Comparison of ENCODE assay signal across 8 cellular contexts in genomic region chr12:92136883-92137582, GRCh38. TPM values are rescaled to one million over a fixed set of nuclear protein-coding genes. Genes with fewer than 3 reads are reported as not detected.
DNase-seq lines count a peak whose midpoint lies in the region; ATAC-seq and TF ChIP-seq lines count a peak whose summit lies in the region.

No MANE protein-coding gene starts in this region.

- H3K4me2 ChIP-seq in HCT116 (ENCODE audit: low read length), result peak overlapping the region; percentile 48

- H3K9me3 Mint-ChIP-seq in stimulated activated naive B cell treated with anti-CD40 and anti-IgM and Interleukin-4, amounts not matched to agents 10 μg/mL and 1 μg/mL and 100 μg/mL, for 72 hours, result no peaks in the 10 kb centered on the region

- H3K27me3 Mint-ChIP-seq in stimulated activated naive B cell treated with anti-CD40 and anti-IgM and Interleukin-4, amounts not matched to agents 10 μg/mL and 1 μg/mL and 100 μg/mL, for 72 hours, result no peaks in the 10 kb centered on the region

- H3K9me2 ChIP-seq in HCT116 (ENCODE audit: insufficient read depth), result no peaks in the 10 kb centered on the region

- peaks cover 0 to 42% of the 10 kb centered on the region in 2 experiments; a peak in 2 of 4 replicates for H3K4me1 ChIP-seq in HCT116 (ENCODE audit: control insufficient read depth in 1 of 2, insufficient read depth in 2 of 2, low read length in 2 of 2)

- no peak overlapping the region for H3K4me3 ChIP-seq in HCT116 (replicated peaks in 1 of 2; ENCODE audit: low read depth in 1 of 2, low read length in 2 of 2)

- H3K36me3 Mint-ChIP-seq in stimulated activated naive B cell treated with anti-CD40 and anti-IgM and Interleukin-4, amounts not matched to agents 10 μg/mL and 1 μg/mL and 100 μg/mL, for 72 hours, result peaks cover 60 to 81% of the 10 kb centered on the region in 2 donors

- intact Hi-C loops in HCT116 (cut with micrococcal nuclease), result no loop called here

- DNase-seq in AG08395 (ENCODE audit: low spot score) (peak; percentile 68), HCT116 (ENCODE audit: low read depth, low spot score) (peak; percentile 49), glomerular visceral epithelial cell (ENCODE audit: extremely low spot score) (peak; percentile 30), caudate nucleus (lab: John Stamatoyannopoulos, UW) (no peak)
- DNase-seq in stimulated activated naive B cell treated with anti-CD40 and anti-IgM and Interleukin-4, amounts not matched to agents 10 μg/mL and 1 μg/mL and 100 μg/mL, for 72 hours, result no peak
- no peak for DNase-seq in stimulated activated CD8-positive, alpha-beta memory T cell treated with anti-CD3 and anti-CD28 coated beads, Interleukin-4, amount 100 ng/mL, for 48 hours

- no peak for TF ChIP-seq CTCF in HCT116 (IDR thresholded peaks at IDR 0.05 in 2 of 3, conservative IDR thresholded peaks at IDR 0.05 in 1 of 3; ENCODE audit: borderline replicate concordance in 1 of 3, insufficient read depth in 1 of 3, low read depth in 2 of 3, low read length in 2 of 3)
- no peak for TF ChIP-seq CTCF in VCaP (conservative IDR thresholded peaks at IDR 0.05)

- no peaks in the 10 kb centered on the region for H3K9me3 ChIP-seq in HCT116 (ENCODE audit: control insufficient read depth in 1 of 2, insufficient read depth in 1 of 2, low read depth in 1 of 2, low read length in 2 of 2)

- TF ChIP-seq RAD21 in HCT116 (IDR thresholded peaks at IDR 0.05; ENCODE audit: low read depth), result peak; percentile 10; the same call in 1 of the 2 replicates

- ATAC-seq in HCT116, result no peak; the same call in 1 of the 2 replicates
- no peak for ATAC-seq in stimulated activated naive B cell treated with anti-CD40 and anti-IgM and Interleukin-4, amounts not matched to agents 10 μg/mL and 1 μg/mL and 100 μg/mL, for 72 hours (replicated peaks)
- ATAC-seq in GM19324 (IDR thresholded peaks at IDR 0.05; ENCODE audit: low FRiP score, unreplicated experiment), result no peak

- no TSS peak for BruUV-seq in HCT116 (replicated peaks; lab: Mats Ljungman, UMichigan)

- H4K20me1 ChIP-seq in HCT116 (ENCODE audit: insufficient read depth), result no peaks in the 10 kb centered on the region

- H2AFZ ChIP-seq in HCT116 (ENCODE audit: low read depth, low read length, poor library complexity, severe bottlenecking), result no peak overlapping the region

- H3K4me3 Mint-ChIP-seq in stimulated activated naive B cell treated with anti-CD40 and anti-IgM and Interleukin-4, amounts not matched to agents 10 μg/mL and 1 μg/mL and 100 μg/mL, for 72 hours, result peak overlapping the region; percentile 98 to 99

- POLR2A ChIA-PET in HCT116 (lab: Charles Lee), result interaction anchor here (0.9 to 7.8 kb wide), 3 partner anchors 8 to 358 kb away, joined by 3 to 91 read pairs (median 4); partner anchors contain the start of gene BTG1

- no peak overlapping the region for H3K9ac ChIP-seq in HCT116 (ENCODE audit: low read length)

- H3K27ac ChIP-seq in HCT116 (ENCODE audit: low read depth, low read length), result no peak overlapping the region
- peak overlapping the region; percentile 63 for H3K27ac ChIP-seq in VCaP
- no peak overlapping the region for H3K27ac ChIP-seq in caudate nucleus (ENCODE audit: low read depth, low read length)

- no peak for TF ChIP-seq POLR2A in HCT116 (IDR thresholded peaks at IDR 0.05; ENCODE audit: borderline replicate concordance, extremely low read depth, insufficient read depth, insufficient read length)

- peaks cover 55 to 74% of the 10 kb centered on the region in 2 donors for H3K4me1 Mint-ChIP-seq in stimulated activated naive B cell treated with anti-CD40 and anti-IgM and Interleukin-4, amounts not matched to agents 10 μg/mL and 1 μg/mL and 100 μg/mL, for 72 hours

- H3K27me3 ChIP-seq in HCT116 (ENCODE audit: insufficient read depth, low read length), result no peaks in the 10 kb centered on the region

- H3K27ac Mint-ChIP-seq in stimulated activated naive B cell treated with anti-CD40 and anti-IgM and Interleukin-4, amounts not matched to agents 10 μg/mL and 1 μg/mL and 100 μg/mL, for 72 hours, result peak overlapping the region; percentile 60

- CTCF ChIA-PET in HCT116 (lab: Charles Lee), result no interaction called here

- H3K79me2 ChIP-seq in HCT116 (ENCODE audit: insufficient read depth, low read length), result peaks cover 12% of the 10 kb centered on the region

- H3K36me3 ChIP-seq in HCT116 (ENCODE audit: control insufficient read depth in 1 of 2, insufficient read depth in 2 of 2, low read length in 2 of 2), result peaks cover 0 to 2% of the 10 kb centered on the region in 2 experiments; a peak in 1 of 4 replicates

- RAD21 ChIA-PET in HCT116 (lab: Charles Lee; ENCODE audit: low non-redundant PET in 1 of 2, low total read pairs in 2 of 2, uncharacterized antibody in 2 of 2, unreplicated experiment in 2 of 2), result interaction anchor here in 1 of 2 experiments (1.1 kb wide), 1 partner anchor 9 kb away, joined by 3 read pairs; the partner anchor contains the start of gene BTG1

TF ChIP-seq in HCT116, 20 proteins besides CTCF, POLR2A, EP300 and RAD21:
- no peak for TF ChIP-seq ELF1 (IDR thresholded peaks at IDR 0.05; ENCODE audit: borderline replicate concordance, low read depth)
- no peak for TF ChIP-seq ZNF274 (IDR thresholded peaks at IDR 0.05; ENCODE audit: low read depth, low read length)
- no peak for TF ChIP-seq EZH2 (IDR thresholded peaks at IDR 0.05)
- TF ChIP-seq SP1 (IDR thresholded peaks at IDR 0.05; ENCODE audit: low read depth), result peak; percentile 64
- TF ChIP-seq POLR2AphosphoS5 (IDR thresholded peaks at IDR 0.05; ENCODE audit: low read depth, low read length), result peak; percentile 33; the same call in 1 of the 2 replicates
- TF ChIP-seq, protein P1, sequence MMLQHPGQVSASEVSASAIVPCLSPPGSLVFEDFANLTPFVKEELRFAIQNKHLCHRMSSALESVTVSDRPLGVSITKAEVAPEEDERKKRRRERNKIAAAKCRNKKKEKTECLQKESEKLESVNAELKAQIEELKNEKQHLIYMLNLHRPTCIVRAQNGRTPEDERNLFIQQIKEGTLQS (IDR thresholded peaks at IDR 0.05), result 0 out of 2 replicates have a peak, but pooled peaks have one; percentile 40
- peak; percentile 95 for TF ChIP-seq CEBPB (IDR thresholded peaks at IDR 0.05; ENCODE audit: low read depth)
- peak; percentile 83 for TF ChIP-seq FOSL1 (IDR thresholded peaks at IDR 0.05; ENCODE audit: low read depth)
- TF ChIP-seq ZFX (IDR thresholded peaks at IDR 0.05), result no peak
- TF ChIP-seq, protein P2, sequence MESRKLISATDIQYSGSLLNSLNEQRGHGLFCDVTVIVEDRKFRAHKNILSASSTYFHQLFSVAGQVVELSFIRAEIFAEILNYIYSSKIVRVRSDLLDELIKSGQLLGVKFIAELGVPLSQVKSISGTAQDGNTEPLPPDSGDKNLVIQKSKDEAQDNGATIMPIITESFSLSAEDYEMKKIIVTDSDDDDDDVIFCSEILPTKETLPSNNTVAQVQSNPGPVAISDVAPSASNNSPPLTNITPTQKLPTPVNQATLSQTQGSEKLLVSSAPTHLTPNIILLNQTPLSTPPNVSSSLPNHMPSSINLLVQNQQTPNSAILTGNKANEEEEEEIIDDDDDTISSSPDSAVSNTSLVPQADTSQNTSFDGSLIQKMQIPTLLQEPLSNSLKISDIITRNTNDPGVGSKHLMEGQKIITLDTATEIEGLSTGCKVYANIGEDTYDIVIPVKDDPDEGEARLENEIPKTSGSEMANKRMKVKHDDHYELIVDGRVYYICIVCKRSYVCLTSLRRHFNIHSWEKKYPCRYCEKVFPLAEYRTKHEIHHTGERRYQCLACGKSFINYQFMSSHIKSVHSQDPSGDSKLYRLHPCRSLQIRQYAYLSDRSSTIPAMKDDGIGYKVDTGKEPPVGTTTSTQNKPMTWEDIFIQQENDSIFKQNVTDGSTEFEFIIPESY (IDR thresholded peaks at IDR 0.05; ENCODE audit: extremely low read depth, insufficient replicate concordance, low read length), result no peak
- peak; percentile 62 for TF ChIP-seq JUND (IDR thresholded peaks at IDR 0.05)
- TF ChIP-seq, protein P3, sequence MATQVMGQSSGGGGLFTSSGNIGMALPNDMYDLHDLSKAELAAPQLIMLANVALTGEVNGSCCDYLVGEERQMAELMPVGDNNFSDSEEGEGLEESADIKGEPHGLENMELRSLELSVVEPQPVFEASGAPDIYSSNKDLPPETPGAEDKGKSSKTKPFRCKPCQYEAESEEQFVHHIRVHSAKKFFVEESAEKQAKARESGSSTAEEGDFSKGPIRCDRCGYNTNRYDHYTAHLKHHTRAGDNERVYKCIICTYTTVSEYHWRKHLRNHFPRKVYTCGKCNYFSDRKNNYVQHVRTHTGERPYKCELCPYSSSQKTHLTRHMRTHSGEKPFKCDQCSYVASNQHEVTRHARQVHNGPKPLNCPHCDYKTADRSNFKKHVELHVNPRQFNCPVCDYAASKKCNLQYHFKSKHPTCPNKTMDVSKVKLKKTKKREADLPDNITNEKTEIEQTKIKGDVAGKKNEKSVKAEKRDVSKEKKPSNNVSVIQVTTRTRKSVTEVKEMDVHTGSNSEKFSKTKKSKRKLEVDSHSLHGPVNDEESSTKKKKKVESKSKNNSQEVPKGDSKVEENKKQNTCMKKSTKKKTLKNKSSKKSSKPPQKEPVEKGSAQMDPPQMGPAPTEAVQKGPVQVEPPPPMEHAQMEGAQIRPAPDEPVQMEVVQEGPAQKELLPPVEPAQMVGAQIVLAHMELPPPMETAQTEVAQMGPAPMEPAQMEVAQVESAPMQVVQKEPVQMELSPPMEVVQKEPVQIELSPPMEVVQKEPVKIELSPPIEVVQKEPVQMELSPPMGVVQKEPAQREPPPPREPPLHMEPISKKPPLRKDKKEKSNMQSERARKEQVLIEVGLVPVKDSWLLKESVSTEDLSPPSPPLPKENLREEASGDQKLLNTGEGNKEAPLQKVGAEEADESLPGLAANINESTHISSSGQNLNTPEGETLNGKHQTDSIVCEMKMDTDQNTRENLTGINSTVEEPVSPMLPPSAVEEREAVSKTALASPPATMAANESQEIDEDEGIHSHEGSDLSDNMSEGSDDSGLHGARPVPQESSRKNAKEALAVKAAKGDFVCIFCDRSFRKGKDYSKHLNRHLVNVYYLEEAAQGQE (IDR thresholded peaks at IDR 0.05; ENCODE audit: low read depth), result no peak
- TF ChIP-seq SRF (IDR thresholded peaks at IDR 0.05; ENCODE audit: low read depth), result no peak

RNA-seq across cellular contexts. Expression of gene BTG1, which starts 8.6 kb away (rescaled TPM):
- total RNA-seq in HCT116 (2021; ENCODE audit: unreplicated experiment), result 57.3 TPM
- polyA plus RNA-seq in HCT116 (2012), result 85.6 and 108 TPM in 2 replicates

Comparison
In these comparisons a context has a peak if more than half of its experiments do, and no peak if none do; other contexts are left out.
1. DNase-seq: peak in AG08395 (single experiment), HCT116 (single experiment) and glomerular visceral epithelial cell (single experiment); none in stimulated activated naive B cell treated with anti-CD40 and anti-IgM and Interleukin-4, amounts not matched to agents 10 μg/mL and 1 μg/mL and 100 μg/mL, for 72 hours (single experiment), stimulated activated CD8-positive, alpha-beta memory T cell treated with anti-CD3 and anti-CD28 coated beads, Interleukin-4, amount 100 ng/mL, for 48 hours (single experiment) and caudate nucleus (0 of 61).